In genomic region chr5:175848676-175849075, GRCh38 we compare ENCODE assay signal across 8 cellular contexts. TPM values are rescaled to one million over a fixed set of nuclear protein-coding genes. Genes with fewer than 3 reads are reported as not detected.
"Had no signal": no experiment of that assay in that cellular context is flagged by ENCODE, and none has a peak within 500 bp of the region (broad histone marks: within the 10 kb centered on the region; RNA-seq: fewer than 3 reads in every experiment).

No MANE protein-coding gene starts in this region.

- ATAC-seq: GM23338, HCT116 had no signal

- H2AFZ ChIP-seq: GM23338 had no signal

- H3K4me3 ChIP-seq: GM23338, HAP-1 had no signal

- DNase-seq: H7, KG1 had no signal

- H3K4me1 ChIP-seq: HAP-1 had no signal

- H3K4me2 ChIP-seq: GM23338 had no signal

- H3K9me3 ChIP-seq: HAP-1 had no signal

- H3K36me3 ChIP-seq: HAP-1 had no signal

RNA-seq across cellular contexts. Expression of gene CPLX2, which starts 22.7 kb away (rescaled TPM):
- total RNA-seq: H4, HT-29 had no signal
- polyA plus RNA-seq: IgD-negative memory B cell had no signal
